In the genomic region with DNA sequence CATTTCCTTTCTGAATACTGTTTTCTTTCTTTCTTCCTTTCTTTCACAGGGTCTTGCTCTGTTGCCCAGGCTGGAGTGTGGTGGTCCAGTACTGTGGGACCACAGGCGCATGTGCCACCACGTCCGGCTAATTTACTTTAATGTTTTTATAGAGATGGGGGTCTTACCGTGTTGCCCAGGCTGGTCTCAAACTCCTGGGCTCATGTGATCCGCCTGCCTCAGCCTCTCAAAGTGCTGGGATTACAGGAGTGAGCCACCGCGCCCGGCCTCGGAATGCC, we compare ENCODE assay signal across 1 cellular context.
A peak's percentile ranks its signal among the peaks of the same experiment; 100 is the strongest.
TF ChIP-seq lines count a peak whose summit lies in the region.

No MANE protein-coding gene starts in this region.

TF ChIP-seq in H1, 55 proteins besides CTCF, POLR2A, EP300 and RAD21:
- peak; percentile 53; the same call in 1 of the 2 replicates for TF ChIP-seq KDM1A (IDR thresholded peaks at IDR 0.05; ENCODE audit: borderline replicate concordance, low read length)
